In the genomic region with DNA sequence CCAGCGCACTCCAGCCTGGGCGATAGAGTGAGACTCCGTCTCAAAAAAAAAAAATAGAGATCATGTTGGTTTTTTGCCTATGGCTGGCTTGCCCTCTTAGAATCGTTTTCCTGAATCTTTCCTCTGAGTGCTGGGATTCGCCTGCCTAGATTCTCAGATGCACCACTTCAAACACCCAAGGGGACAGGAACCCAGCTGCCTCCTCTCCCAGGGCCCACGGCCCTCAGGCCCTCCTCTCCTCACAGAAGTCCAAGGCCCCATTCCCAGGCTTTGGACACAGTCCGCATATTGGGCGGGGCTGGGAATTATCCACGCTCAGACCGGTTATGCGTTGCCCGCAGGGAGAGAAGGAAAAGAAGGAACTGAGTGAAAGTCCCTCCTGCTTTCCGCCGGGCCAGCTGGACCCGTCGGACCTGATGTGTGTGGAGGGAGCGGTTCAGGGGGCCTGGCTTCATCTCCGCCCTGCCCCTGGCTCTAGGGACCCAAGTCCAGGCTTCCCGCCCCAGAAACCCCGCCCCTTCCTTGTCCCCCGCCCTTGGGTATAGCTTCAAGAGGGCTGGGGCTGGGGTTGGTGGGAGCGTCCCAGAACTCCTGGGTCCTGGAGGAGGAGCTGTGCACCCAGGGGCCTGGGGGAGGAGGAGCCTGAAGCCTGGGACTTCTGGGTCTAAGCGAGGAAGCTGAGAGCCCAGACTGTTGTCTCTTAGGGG, we compare ENCODE assay signal across 11 cellular contexts. TPM values are rescaled to one million over a fixed set of nuclear protein-coding genes. Genes with fewer than 3 reads are reported as not detected.
DNase-seq lines count a peak whose midpoint lies in the region; ATAC-seq and TF ChIP-seq lines count a peak whose summit lies in the region.
"Had no signal": no experiment of that assay in that cellular context is flagged by ENCODE, and none has a peak within 500 bp of the region (broad histone marks: within the 10 kb centered on the region; RNA-seq: fewer than 3 reads in every experiment).

No MANE protein-coding gene starts in this region.

- no CpG with 5 or more reads among the region's 23 CpGs for WGBS in trophoblast cell (ENCODE audit: extremely low coverage, insufficient coverage, insufficient read length)

- peaks cover 3% of the 10 kb centered on the region for H3K27me3 ChIP-seq in trophoblast cell (ENCODE audit: insufficient read depth, low read length)

- peak overlapping the region; percentile 58 for H4K91ac ChIP-seq in trophoblast cell (ENCODE audit: low read depth, low read length)

- H3K27me3 Mint-ChIP-seq in chondrocyte (ENCODE audit: low read depth), result no peaks in the 10 kb centered on the region

- H2BK12ac ChIP-seq in trophoblast cell (ENCODE audit: low read length), result peak overlapping the region; percentile 35

- no peak for ATAC-seq in left lobe of liver
- ATAC-seq: activated CD4-positive, CD25-positive, alpha-beta regulatory T cell treated with anti-CD3 and anti-CD28 coated beads, Interleukin-2, amount 50 U/mL, for 24 hours; SK-N-SH treated with all-trans-retinoic acid at 6 μM for 48 hours had no signal

- H3K4me2 ChIP-seq in trophoblast cell (ENCODE audit: low read length), result peak overlapping the region; percentile 60

- peak overlapping the region; percentile 69 for H3K14ac ChIP-seq in trophoblast cell (ENCODE audit: low read length)

- peak overlapping the region; percentile 64 for H4K12ac ChIP-seq in trophoblast cell (ENCODE audit: low read depth, low read length)

- H3K9me3 ChIP-seq in trophoblast cell (ENCODE audit: insufficient read depth, low read depth, low read length), result peaks cover 6% of the 10 kb centered on the region

- no peak overlapping the region for H3K27ac Mint-ChIP-seq in chondrocyte (ENCODE audit: unreplicated experiment)

- no peak overlapping the region for H3K9ac ChIP-seq in trophoblast cell (ENCODE audit: low read length)

- no peaks in the 10 kb centered on the region for H3K36me3 Mint-ChIP-seq in chondrocyte (ENCODE audit: low read depth)

- H3K36me3 ChIP-seq in trophoblast cell (ENCODE audit: control insufficient read depth in 1 of 2, insufficient read depth in 2 of 2, low read length in 2 of 2), result no peaks in the 10 kb centered on the region

- no peak overlapping the region for H3K4me3 Mint-ChIP-seq in chondrocyte (ENCODE audit: unreplicated experiment)

- H3K4ac ChIP-seq in trophoblast cell (ENCODE audit: low read depth, low read length), result peak overlapping the region; percentile 55

- H3K4me3 ChIP-seq in epithelial cell of esophagus (ENCODE audit: low read length) (no peak overlapping the region), trophoblast cell (ENCODE audit: low read depth, low read length) (no peak overlapping the region)

- H3K23ac ChIP-seq in trophoblast cell (ENCODE audit: low read length), result no peak overlapping the region

- DNase-seq in NCI-H146 treated with DMSO at 0.1 percent for 48 hours (lab: John Stamatoyannopoulos, UW; ENCODE audit: unreplicated experiment), result peak; percentile 25
- DNase-seq in epithelial cell of esophagus (ENCODE audit: low read depth), result peak; percentile 73
- peak; percentile 68 to 89 for DNase-seq in trophoblast cell
- no peak for DNase-seq in left lobe of liver (ENCODE audit: low spot score)
- DNase-seq in chondrocyte (ENCODE audit: low spot score), result no peak
- DNase-seq: activated T-cell treated with anti-CD3 and anti-CD28 coated beads, Interleukin-2, amount 50 U/mL, for 1 hour; head of caudate nucleus; NCI-H1048 had no signal

- H4K8ac ChIP-seq in trophoblast cell (ENCODE audit: low read depth, low read length), result peak overlapping the region; percentile 83

- H3K4me1 Mint-ChIP-seq in chondrocyte (ENCODE audit: low read depth), result peaks cover 22% of the 10 kb centered on the region

- H3K79me2 ChIP-seq in trophoblast cell (ENCODE audit: control insufficient read depth, insufficient read depth, low read length, poor library complexity), result peaks cover 2% of the 10 kb centered on the region

- TF ChIP-seq CTCF in epithelial cell of esophagus (IDR thresholded peaks at IDR 0.05; ENCODE audit: insufficient read depth, low read depth, low read length, missing control alignments) (no peak), chondrocyte (IDR thresholded peaks at IDR 0.05) (no peak)

- peak overlapping the region; percentile 65 for H2BK120ac ChIP-seq in trophoblast cell (ENCODE audit: insufficient read depth, low read length, poor library complexity)

- H3K79me1 ChIP-seq in trophoblast cell (ENCODE audit: low read length), result peaks cover 3% of the 10 kb centered on the region

- no peaks in the 10 kb centered on the region for H3K9me3 Mint-ChIP-seq in chondrocyte (ENCODE audit: low read depth)

- H2AK5ac ChIP-seq in trophoblast cell (ENCODE audit: low read length), result no peak overlapping the region

- H3K4me1 ChIP-seq in trophoblast cell (ENCODE audit: control insufficient read depth in 1 of 2, insufficient read depth in 2 of 2, low read length in 2 of 2), result peaks cover 9 to 16% of the 10 kb centered on the region in 2 experiments

- H3K27ac ChIP-seq in trophoblast cell (ENCODE audit: low read depth, low read length), result peak overlapping the region; percentile 55
- H3K27ac ChIP-seq: HL-60 had no signal

- H3K18ac ChIP-seq in trophoblast cell (ENCODE audit: low read length), result peak overlapping the region; percentile 48

- H2BK5ac ChIP-seq in trophoblast cell (ENCODE audit: low read depth, low read length, poor library complexity), result peak overlapping the region; percentile 43

- peak overlapping the region; percentile 71 for H2AFZ ChIP-seq in trophoblast cell (ENCODE audit: insufficient read depth, low read length, poor library complexity)

RNA-seq across cellular contexts. Expression of gene PPFIA3, which starts 5.8 kb away (rescaled TPM):
- polyA plus RNA-seq in trophoblast cell (2013), result 4.6 and 5.4 TPM in 2 replicates
- 2.3 TPM for total RNA-seq in left lobe of liver
- 12.7 to 14.4 TPM (median 13.9 TPM) in 3 replicates for total RNA-seq in chondrocyte

RNA-seq across cellular contexts. Expression of gene C19orf73, which starts 6.2 kb away (rescaled TPM):
- polyA plus RNA-seq in trophoblast cell (2013), result 2.0 and 2.7 TPM in 2 replicates
- 2.2 TPM for total RNA-seq in left lobe of liver
- 1.1 to 1.7 TPM (median 1.6 TPM) in 3 replicates for total RNA-seq in chondrocyte

RNA-seq across cellular contexts. Expression of gene LIN7B, which starts 11.0 kb away (rescaled TPM):
- polyA plus RNA-seq in trophoblast cell (2013), result 5.3 and 5.4 TPM in 2 replicates
- 5.5 TPM for total RNA-seq in left lobe of liver
- 12.7 to 14.3 TPM (median 13.9 TPM) in 3 replicates for total RNA-seq in chondrocyte

RNA-seq across cellular contexts. Expression of gene HRC, which starts 30.0 kb away (rescaled TPM):
- polyA plus RNA-seq in trophoblast cell (2013), result 0.15 and 0.18 TPM in 2 replicates
- total RNA-seq in left lobe of liver (not detected), chondrocyte (not detected in 3 replicates)

RNA-seq across cellular contexts. Expression of gene TRPM4, which starts 32.4 kb away (rescaled TPM):
- 21.0 and 24.3 TPM in 2 replicates for polyA plus RNA-seq in trophoblast cell (2013)
- total RNA-seq in left lobe of liver (15.0 TPM), chondrocyte (42.2 to 53.4 TPM (median 50.2 TPM) in 3 replicates)

Comparison
In these comparisons a context has a peak if more than half of its experiments do, and no peak if none do; other contexts are left out.
1. DNase-seq: peak in NCI-H146 treated with DMSO at 0.1 percent for 48 hours (single experiment), epithelial cell of esophagus (single experiment) and trophoblast cell (2 of 2); none in left lobe of liver (single experiment) and chondrocyte (single experiment).